ENCODE assay signal across 6 cellular contexts in the genomic region with DNA sequence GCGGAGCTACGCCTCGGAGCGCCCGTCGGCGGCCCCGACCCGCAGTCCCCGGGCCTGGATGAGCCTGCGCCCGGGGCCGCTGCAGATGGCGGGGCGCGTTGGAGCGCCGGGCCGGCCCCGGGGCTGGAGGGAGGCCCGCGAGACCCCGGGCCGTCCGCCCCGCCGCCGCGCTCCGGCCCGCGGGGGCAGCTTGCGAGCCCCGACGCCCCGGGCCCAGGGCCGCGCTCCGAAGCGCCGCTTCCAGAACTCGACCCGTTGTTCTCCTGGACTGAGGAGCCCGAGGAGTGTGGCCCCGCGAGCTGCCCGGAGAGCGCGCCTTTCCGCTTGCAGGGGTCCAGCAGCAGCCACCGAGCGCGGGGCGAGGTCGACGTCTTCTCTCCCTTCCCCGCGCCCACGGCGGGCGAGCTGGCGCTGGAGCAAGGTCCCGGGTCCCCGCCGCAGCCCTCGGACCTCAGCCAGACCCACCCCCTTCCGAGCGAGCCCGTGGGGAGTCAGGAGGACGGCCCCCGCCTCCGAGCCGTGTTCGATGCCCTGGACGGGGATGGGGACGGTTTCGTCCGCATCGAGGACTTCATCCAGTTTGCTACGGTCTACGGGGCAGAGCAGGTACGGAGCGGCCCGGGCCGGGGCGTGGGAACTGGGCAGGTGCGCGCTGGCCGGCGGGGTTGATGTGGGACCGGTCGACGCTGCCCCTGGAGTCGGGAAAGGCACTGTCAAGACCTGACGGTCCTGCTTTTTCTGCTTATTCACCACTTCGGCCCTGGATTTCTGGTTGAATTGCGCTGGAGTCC. TPM values are rescaled to one million over a fixed set of nuclear protein-coding genes. Genes with fewer than 3 reads are reported as not detected.
A peak's percentile ranks its signal among the peaks of the same experiment; 100 is the strongest.
DNase-seq lines count a peak whose midpoint lies in the region; ATAC-seq, FAIRE-seq and TF ChIP-seq lines count a peak whose summit lies in the region.

No MANE protein-coding gene starts in this region.

- no peaks in the 10 kb centered on the region for H3K27me3 Mint-ChIP-seq in HFFc6 (ENCODE audit: insufficient read depth)
- peaks cover 10% of the 10 kb centered on the region for H3K27me3 Mint-ChIP-seq in astrocyte (ENCODE audit: low read depth, unreplicated experiment)
- peaks cover 0 to 9% (median 0%) of the 10 kb centered on the region in 3 donors for H3K27me3 Mint-ChIP-seq in naive B cell

- H3K9me3 Mint-ChIP-seq in HFFc6 = no peaks in the 10 kb centered on the region
- H3K9me3 Mint-ChIP-seq in astrocyte (ENCODE audit: unreplicated experiment) = no peaks in the 10 kb centered on the region
- no peaks in the 10 kb centered on the region for H3K9me3 Mint-ChIP-seq in naive B cell

- peaks cover 46% of the 10 kb centered on the region for H4K20me1 ChIP-seq in astrocyte (ENCODE audit: insufficient read depth, low read length)

- H3K4me1 ChIP-seq in astrocyte (ENCODE audit: insufficient read depth, low read length) = peaks cover 25% of the 10 kb centered on the region

- H3K27ac ChIP-seq in AG04450 (ENCODE audit: low read depth, low read length) = no peak overlapping the region
- H3K27ac ChIP-seq in astrocyte (ENCODE audit: low read depth, low read length) = no peak overlapping the region

- H3K36me3 ChIP-seq in astrocyte (ENCODE audit: insufficient read depth, low read length) = no peaks in the 10 kb centered on the region

- POLR2A ChIA-PET in AG04450 (lab: Yijun Ruan, JAX) = no interaction called here

- peak overlapping the region; percentile 96 for H3K4me2 ChIP-seq in astrocyte (ENCODE audit: low read length)

- TF ChIP-seq CTCF in AG04450 (IDR thresholded peaks at IDR 0.05; ENCODE audit: low read depth, low read length) (no peak), HFFc6 (IDR thresholded peaks at IDR 0.05) (no peak), astrocyte (IDR thresholded peaks at IDR 0.05; ENCODE audit: insufficient read depth, low read depth, low read length) (no peak)

- H3K4me3 Mint-ChIP-seq in HFFc6 (peak overlapping the region; percentile 87), astrocyte (ENCODE audit: unreplicated experiment) (peak overlapping the region; percentile 86), naive B cell (peak overlapping the region; percentile 79 to 89 (median 86))

- H3K36me3 Mint-ChIP-seq in HFFc6 (ENCODE audit: low read depth) = no peaks in the 10 kb centered on the region
- peaks cover 7% of the 10 kb centered on the region for H3K36me3 Mint-ChIP-seq in astrocyte (ENCODE audit: low read depth, unreplicated experiment)
- peaks cover 0 to 7% of the 10 kb centered on the region in 2 donors for H3K36me3 Mint-ChIP-seq in naive B cell

- H3K4me1 Mint-ChIP-seq in HFFc6 (ENCODE audit: low read depth) = peaks cover 38% of the 10 kb centered on the region
- peaks cover 16% of the 10 kb centered on the region for H3K4me1 Mint-ChIP-seq in astrocyte (ENCODE audit: low read depth, unreplicated experiment)
- peaks cover 21 to 44% (median 36%) of the 10 kb centered on the region in 3 donors for H3K4me1 Mint-ChIP-seq in naive B cell

- DNase-seq in AG04450 (ENCODE audit: low read depth, low spot score) = no peak
- no peak for DNase-seq in HFFc6
- DNase-seq in astrocyte (ENCODE audit: low read depth) = no peak
- DNase-seq in naive B cell = no peak
- no peak for DNase-seq in NCI-H187 (lab: John Stamatoyannopoulos, UW)

- FAIRE-seq in astrocyte (lab: Jason Lieb, UNC) = no peak

- no peak overlapping the region for H2AFZ ChIP-seq in astrocyte (ENCODE audit: low read depth, low read length)

- H3K27ac Mint-ChIP-seq in HFFc6 = peak overlapping the region; percentile 18
- H3K27ac Mint-ChIP-seq in astrocyte (ENCODE audit: unreplicated experiment) = peak overlapping the region; percentile 41
- peak overlapping the region in 4 of 6 donors; percentile 15 to 84 (median 72) for H3K27ac Mint-ChIP-seq in naive B cell

- CTCF ChIA-PET in AG04450 (lab: Charles Lee) = no interaction called here

- H3K27me3 ChIP-seq in AG04450 (ENCODE audit: control insufficient read depth, insufficient read depth, low read length) (no peaks in the 10 kb centered on the region), astrocyte (ENCODE audit: insufficient read depth, low read length) (no peaks in the 10 kb centered on the region)

- peak overlapping the region; percentile 74 for H3K4me3 ChIP-seq in AG04450 (ENCODE audit: low read depth, low read length)
- H3K4me3 ChIP-seq in astrocyte (ENCODE audit: insufficient read depth, low read depth, low read length) = peak overlapping the region; percentile 71

- peak overlapping the region; percentile 72 for H3K9ac ChIP-seq in astrocyte (ENCODE audit: low read length)

- ATAC-seq in naive B cell (ENCODE audit: low read depth in 2 of 2) = no peak
- no peak for ATAC-seq in HG03565 (IDR thresholded peaks at IDR 0.05; ENCODE audit: unreplicated experiment)

- H3K79me2 ChIP-seq in astrocyte (ENCODE audit: insufficient read depth, low read length) = peaks cover 50% of the 10 kb centered on the region

- H3K9me3 ChIP-seq in AG04450 (ENCODE audit: control insufficient read depth, insufficient read depth, low read length) (no peaks in the 10 kb centered on the region; the same call in 1 of the 2 replicates), astrocyte (ENCODE audit: insufficient read depth, low read depth, low read length) (no peaks in the 10 kb centered on the region)

RNA-seq across cellular contexts. Expression of a gene that starts 0.9 kb away (rescaled TPM):
- polyA plus RNA-seq in AG04450 (2011; rRNA removed) (6.9 and 9.7 TPM in 2 replicates), naive B cell (ENCODE audit: low read depth in 6 of 6) (1 to 10 TPM; 1.0 to 4.8 (median 1.9) TPM)
- polyA minus RNA-seq in AG04450 (2011; rRNA and poly(A)+ RNA removed) = 9.5 and 9.9 TPM in 2 replicates
- total RNA-seq in HFFc6 (2021; fragmentation: NEBNext Ultra II Directional; extraction: Animal tissue kit (Norgen Biotek cat#: 25700)) = 10 to 100 TPM; 30.3 to 36.9 (median 33.9) TPM
- 21.0 and 21.2 TPM in 2 replicates for total RNA-seq in astrocyte

RNA-seq across cellular contexts. Expression of a gene that starts 24.6 kb away (rescaled TPM):
- polyA plus RNA-seq in AG04450 (2011; rRNA removed) (11.6 and 16.0 TPM in 2 replicates), naive B cell (ENCODE audit: low read depth in 6 of 6) (1 to 10 TPM; 3.8 to 9.4 (median 5.2) TPM)
- polyA minus RNA-seq in AG04450 (2011; rRNA and poly(A)+ RNA removed) = 7.1 and 10.6 TPM in 2 replicates
- total RNA-seq in HFFc6 (2021; fragmentation: NEBNext Ultra II Directional; extraction: Animal tissue kit (Norgen Biotek cat#: 25700)) = 10 to 100 TPM; 14.0 to 20.3 (median 16.0) TPM
- 13.4 and 17.4 TPM in 2 replicates for total RNA-seq in astrocyte

RNA-seq across cellular contexts. Expression of a gene that starts 29.3 kb away (rescaled TPM):
- 156 and 198 TPM in 2 replicates for polyA plus RNA-seq in AG04450 (2011; rRNA removed)
- polyA minus RNA-seq in AG04450 (2011; rRNA and poly(A)+ RNA removed) = 79.2 and 129 TPM in 2 replicates
- 100 to 1,000 TPM; 153 to 276 (median 158) TPM for total RNA-seq in HFFc6 (2021; fragmentation: NEBNext Ultra II Directional; extraction: Animal tissue kit (Norgen Biotek cat#: 25700))
- 268 and 275 TPM in 2 replicates for total RNA-seq in astrocyte
- polyA plus RNA-seq in naive B cell (ENCODE audit: low read depth in 6 of 6) = 100 to 1,000 TPM in 1 of 6 donors, 10 to 100 TPM in 5; 56.9 to 104 (median 65.1) TPM

RNA-seq across cellular contexts. Expression of a gene that starts 44.5 kb away (rescaled TPM):
- polyA plus RNA-seq in AG04450 (2011; rRNA removed) (40.8 and 68.0 TPM in 2 replicates), naive B cell (ENCODE audit: low read depth in 6 of 6) (10 to 100 TPM in 5 of 6 donors, 1 to 10 TPM in 1; 7.1 to 24.3 (median 17.2) TPM)
- 56.0 and 96.7 TPM in 2 replicates for polyA minus RNA-seq in AG04450 (2011; rRNA and poly(A)+ RNA removed)
- total RNA-seq in HFFc6 (2021; fragmentation: NEBNext Ultra II Directional; extraction: Animal tissue kit (Norgen Biotek cat#: 25700)) = 10 to 100 TPM; 50.6 to 69.7 (median 59.7) TPM
- 80.5 and 86.3 TPM in 2 replicates for total RNA-seq in astrocyte

RNA-seq across cellular contexts. Expression of a gene that starts 56.0 kb away (rescaled TPM):
- polyA plus RNA-seq in AG04450 (2011; rRNA removed) (144 and 157 TPM in 2 replicates), naive B cell (ENCODE audit: low read depth in 6 of 6) (10 to 100 TPM; 60.1 to 76.8 (median 65.7) TPM)
- polyA minus RNA-seq in AG04450 (2011; rRNA and poly(A)+ RNA removed) = 32.7 and 46.2 TPM in 2 replicates
- total RNA-seq in HFFc6 (2021; fragmentation: NEBNext Ultra II Directional; extraction: Animal tissue kit (Norgen Biotek cat#: 25700)) = 100 to 1,000 TPM; 105 to 131 (median 129) TPM
- total RNA-seq in astrocyte = 89.2 and 95.8 TPM in 2 replicates

Comparison
In these comparisons a context has a peak if more than half of its experiments do, and no peak if none do; other contexts are left out.
1. H3K27ac Mint-ChIP-seq: peak in every context shown above with its lines; median percentile 72 in naive B cell; 41 in astrocyte; 18 in HFFc6.